In genomic region chr16:72036098-72036497, GRCh38 we compare ENCODE assay signal across 1 cellular context.
TF ChIP-seq lines count a peak whose summit lies in the region.

No MANE protein-coding gene starts in this region.

TF ChIP-seq in H1, 55 proteins besides CTCF, POLR2A, EP300 and RAD21:
- TF ChIP-seq TCF12 (IDR thresholded peaks at IDR 0.05; ENCODE audit: low read depth, low read length) (no peak), SP1 (IDR thresholded peaks at IDR 0.05; ENCODE audit: low read depth, low read length) (peak; percentile 19; the same call in 1 of the 2 replicates)
